In genomic region chr12:120062976-120063579, GRCh38 we compare ENCODE assay signal across 13 cellular contexts. TPM values are rescaled to one million over a fixed set of nuclear protein-coding genes. Genes with fewer than 3 reads are reported as not detected.
DNase-seq lines count a peak whose midpoint lies in the region; ATAC-seq lines count a peak whose summit lies in the region.
"Had no signal": no experiment of that assay in that cellular context is flagged by ENCODE, and none has a peak within 500 bp of the region (broad histone marks: within the 10 kb centered on the region; RNA-seq: fewer than 3 reads in every experiment).

No MANE protein-coding gene starts in this region.

- peaks cover 12% of the 10 kb centered on the region for H3K36me3 Mint-ChIP-seq in effector memory CD8-positive, alpha-beta T cell (ENCODE audit: insufficient read depth)

- peak overlapping the region; percentile 49 to 64 for H3K27ac Mint-ChIP-seq in effector memory CD8-positive, alpha-beta T cell
- H3K27ac Mint-ChIP-seq: HFFc6 had no signal

- no peak for ATAC-seq in effector memory CD8-positive, alpha-beta T cell (replicated peaks)

- H3K4me1 Mint-ChIP-seq in effector memory CD8-positive, alpha-beta T cell (ENCODE audit: low read depth in 2 of 2), result peaks cover 0 to 6% of the 10 kb centered on the region in 2 donors

- DNase-seq in HCEC 1CT (peak; percentile 8), SK-MEL-5 (ENCODE audit: low read depth, low spot score) (peak; percentile 29), renal cortical epithelial cell (ENCODE audit: low read depth) (peak; percentile 13), Ammon's horn (ENCODE audit: low spot score) (no peak), cortex of kidney (lab: John Stamatoyannopoulos, UW) (no peak)
- no peak for DNase-seq in effector memory CD8-positive, alpha-beta T cell
- no peak for DNase-seq in stimulated activated CD8-positive, alpha-beta memory T cell treated with anti-CD3 and anti-CD28 coated beads, Interleukin-4, amount 100 ng/mL, for 48 hours
- DNase-seq: CD8-positive, alpha-beta memory T cell; GOT3; HFFc6; NCI-H1436 treated with DMSO at 0.1 percent for 48 hours; NCI-H2227 treated with DMSO at 0.1 percent for 48 hours; NCI-H526 treated with DMSO at 0.1 percent for 48 hours had no signal

- in situ Hi-C loops in SK-MEL-5 (cut with HindIII; ENCODE audit: low pct_unique_long_range_greater_than_20kb, low sequenced_read_pairs), result no loop called here

- H3K9me3 Mint-ChIP-seq in effector memory CD8-positive, alpha-beta T cell, result no peaks in the 10 kb centered on the region
- H3K9me3 Mint-ChIP-seq: CD8-positive, alpha-beta memory T cell; HFFc6 had no signal

- no peak overlapping the region for H3K4me3 Mint-ChIP-seq in effector memory CD8-positive, alpha-beta T cell
- H3K4me3 Mint-ChIP-seq: CD8-positive, alpha-beta memory T cell; HFFc6 had no signal

- no peaks in the 10 kb centered on the region for H3K27me3 Mint-ChIP-seq in effector memory CD8-positive, alpha-beta T cell
- H3K27me3 Mint-ChIP-seq: CD8-positive, alpha-beta memory T cell had no signal

RNA-seq across cellular contexts. Expression of gene RAB35, which starts 53.5 kb away (rescaled TPM):
- total RNA-seq in SK-MEL-5 (2014; rRNA removed; shearing (Covaris generic)), result 29.1 and 30.2 TPM in 2 replicates
- polyA plus RNA-seq in SK-MEL-5 (2015; cell fraction: cytosol; rRNA removed), result 52.8 and 61.6 TPM in 2 replicates
- polyA plus RNA-seq in SK-MEL-5 (2015; cell fraction: nucleus; rRNA removed), result 28.9 and 30.5 TPM in 2 replicates
- total RNA-seq in renal cortical epithelial cell, result 19.9 and 28.3 TPM in 2 replicates

Comparison
In these comparisons a context has a peak if more than half of its experiments do, and no peak if none do; other contexts are left out.
1. DNase-seq: peak in HCEC 1CT (single experiment), SK-MEL-5 (single experiment) and renal cortical epithelial cell (single experiment); none in effector memory CD8-positive, alpha-beta T cell (0 of 3), Ammon's horn (single experiment), stimulated activated CD8-positive, alpha-beta memory T cell treated with anti-CD3 and anti-CD28 coated beads, Interleukin-4, amount 100 ng/mL, for 48 hours (single experiment) and cortex of kidney (single experiment).